In genomic region chr9:16152276-16153065, GRCh38 we compare ENCODE assay signal across 1 cellular context.
TF ChIP-seq lines count a peak whose summit lies in the region.

No MANE protein-coding gene starts in this region.

TF ChIP-seq in SK-N-SH treated with all-trans-retinoic acid at 6 μM for 48 hours, 23 proteins besides CTCF, POLR2A, EP300 and RAD21 (continued from another document):
- no peak for TF ChIP-seq TSHZ2 (CRISPR knock-in tag; IDR thresholded peaks at IDR 0.05)
- no peak for TF ChIP-seq PATZ1 (CRISPR knock-in tag; IDR thresholded peaks at IDR 0.05; ENCODE audit: borderline replicate concordance)
- TF ChIP-seq CSDC2 (CRISPR knock-in tag; IDR thresholded peaks at IDR 0.05) = no peak
- TF ChIP-seq CREB5 (CRISPR knock-in tag; IDR thresholded peaks at IDR 0.05; ENCODE audit: low read depth) = no peak
- TF ChIP-seq ZC3H10 (CRISPR knock-in tag; IDR thresholded peaks at IDR 0.05) = no peak
- TF ChIP-seq, protein P1, sequence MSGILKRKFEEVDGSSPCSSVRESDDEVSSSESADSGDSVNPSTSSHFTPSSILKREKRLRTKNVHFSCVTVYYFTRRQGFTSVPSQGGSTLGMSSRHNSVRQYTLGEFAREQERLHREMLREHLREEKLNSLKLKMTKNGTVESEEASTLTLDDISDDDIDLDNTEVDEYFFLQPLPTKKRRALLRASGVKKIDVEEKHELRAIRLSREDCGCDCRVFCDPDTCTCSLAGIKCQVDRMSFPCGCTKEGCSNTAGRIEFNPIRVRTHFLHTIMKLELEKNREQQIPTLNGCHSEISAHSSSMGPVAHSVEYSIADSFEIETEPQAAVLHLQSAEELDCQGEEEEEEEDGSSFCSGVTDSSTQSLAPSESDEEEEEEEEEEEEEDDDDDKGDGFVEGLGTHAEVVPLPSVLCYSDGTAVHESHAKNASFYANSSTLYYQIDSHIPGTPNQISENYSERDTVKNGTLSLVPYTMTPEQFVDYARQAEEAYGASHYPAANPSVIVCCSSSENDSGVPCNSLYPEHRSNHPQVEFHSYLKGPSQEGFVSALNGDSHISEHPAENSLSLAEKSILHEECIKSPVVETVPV (CRISPR knock-in tag; IDR thresholded peaks at IDR 0.05) = no peak
- TF ChIP-seq RARB (CRISPR knock-in tag; IDR thresholded peaks at IDR 0.05) = no peak
- TF ChIP-seq ARNTL (CRISPR knock-in tag; IDR thresholded peaks at IDR 0.05; ENCODE audit: borderline replicate concordance, low read depth) = no peak
- TF ChIP-seq OSR1 (CRISPR knock-in tag; IDR thresholded peaks at IDR 0.05) = no peak
- no peak for TF ChIP-seq ZNF70 (CRISPR knock-in tag; IDR thresholded peaks at IDR 0.05)
- no peak for TF ChIP-seq ZFP30 (CRISPR knock-in tag; IDR thresholded peaks at IDR 0.05)
- TF ChIP-seq GLIS3 (CRISPR knock-in tag; IDR thresholded peaks at IDR 0.05) = no peak
- TF ChIP-seq TOX (CRISPR knock-in tag; IDR thresholded peaks at IDR 0.05; ENCODE audit: borderline replicate concordance) = no peak
- TF ChIP-seq ESRRG (CRISPR knock-in tag; IDR thresholded peaks at IDR 0.05) = no peak
- TF ChIP-seq PPARA (CRISPR knock-in tag; IDR thresholded peaks at IDR 0.05; ENCODE audit: borderline replicate concordance) = no peak
